In genomic region chr11:64240467-64241174, GRCh38 we compare ENCODE assay signal across 8 cellular contexts. TPM values are rescaled to one million over a fixed set of nuclear protein-coding genes. Genes with fewer than 3 reads are reported as not detected.
DNase-seq lines count a peak whose midpoint lies in the region; FAIRE-seq and TF ChIP-seq lines count a peak whose summit lies in the region.

Gene FKBP2 (plus strand): TSS chr11:64241095. CDS start chr11:64242388, 1,293 bp downstream.

- peaks cover 35% of the 10 kb centered on the region for H3K4me1 Mint-ChIP-seq in activated naive CD4-positive, alpha-beta T cell treated with anti-CD3 and anti-CD28 coated beads for 36 hours (ENCODE audit: low read depth)

- H3K9me3 Mint-ChIP-seq in activated naive CD4-positive, alpha-beta T cell treated with anti-CD3 and anti-CD28 coated beads for 36 hours = no peaks in the 10 kb centered on the region

- intact Hi-C loops in activated naive CD4-positive, alpha-beta T cell treated with anti-CD3 and anti-CD28 coated beads for 36 hours (cut with micrococcal nuclease) = loop anchor here (1.0 to 10.0 kb wide), 11 partner anchors 10 to 844 kb away; partner anchors contain the start of genes BAD, CDCA5, DNAJC4 and EHD1

- no peak for FAIRE-seq in frontal cortex (lab: Jason Lieb, UNC)

- no peak for TF ChIP-seq CTCF in HFF-Myc (IDR thresholded peaks at IDR 0.05; ENCODE audit: low read depth, low read length, missing control alignments)

- DNase-seq in GM04503 (ENCODE audit: low read depth) (peak; percentile 77), HFF-Myc (ENCODE audit: extremely low read depth, low read depth) (peak; percentile 81), NAMALWA (ENCODE audit: low spot score) (peak; percentile 98), SK-N-DZ (ENCODE audit: low spot score) (peak; percentile 97), frontal cortex (ENCODE audit: low spot score in 2 of 2) (peak; percentile 96 to 97), non-pigmented ciliary epithelial cell (ENCODE audit: low read depth) (peak; percentile 63), superior temporal gyrus (ENCODE audit: extremely low spot score) (peak; percentile 97)
- DNase-seq in activated naive CD4-positive, alpha-beta T cell treated with anti-CD3 and anti-CD28 coated beads for 36 hours = peak; percentile 97

- peak within 1 kb of the TSS; percentile 80 for H3K4me3 ChIP-seq in HFF-Myc (replicated peaks; ENCODE audit: low read depth, low read length)

- CTCF ChIA-PET in activated naive CD4-positive, alpha-beta T cell treated with anti-CD3 and anti-CD28 coated beads for 36 hours (lab: Charles Lee) = interaction anchor here (0.9 to 1.1 kb wide), 2 partner anchors 33 to 77 kb away, joined by 4 read pairs; partner anchors contain the start of gene PRDX5

- peak within 1 kb of the TSS; percentile 92 for H3K4me3 Mint-ChIP-seq in activated naive CD4-positive, alpha-beta T cell treated with anti-CD3 and anti-CD28 coated beads for 36 hours

- H3K27me3 Mint-ChIP-seq in activated naive CD4-positive, alpha-beta T cell treated with anti-CD3 and anti-CD28 coated beads for 36 hours (ENCODE audit: low read depth) = no peaks in the 10 kb centered on the region

- peaks cover 22% of the 10 kb centered on the region for H3K36me3 Mint-ChIP-seq in activated naive CD4-positive, alpha-beta T cell treated with anti-CD3 and anti-CD28 coated beads for 36 hours (ENCODE audit: low read depth)

- peak within 1 kb of the TSS; percentile 98 for H3K27ac Mint-ChIP-seq in activated naive CD4-positive, alpha-beta T cell treated with anti-CD3 and anti-CD28 coated beads for 36 hours

RNA-seq across cellular contexts. Expression of gene FKBP2, which starts in this region (rescaled TPM):
- polyA plus RNA-seq in SK-N-DZ (2014; cell fraction: cytosol; rRNA removed) = 24.6 and 56.9 TPM in 2 replicates
- 27.8 and 42.6 TPM in 2 replicates for polyA plus RNA-seq in SK-N-DZ (2014; cell fraction: nucleus; rRNA removed)
- 10 to 100 TPM; 17.2 to 20.0 TPM for total RNA-seq in activated naive CD4-positive, alpha-beta T cell treated with anti-CD3 and anti-CD28 coated beads for 36 hours
- 26.1 TPM for total RNA-seq in frontal cortex

Comparison
In these comparisons a context has a peak if more than half of its experiments do, and no peak if none do; other contexts are left out.
1. Peak in every context shown above with its lines: DNase-seq and H3K4me3 ChIP-seq.